Comparison of ENCODE assay signal across 1 cellular context in genomic region chr5:35317586-35317985, GRCh38.
TF ChIP-seq lines count a peak whose summit lies in the region.

No MANE protein-coding gene starts in this region.

TF ChIP-seq in GM12878, 131 proteins besides CTCF, POLR2A, EP300 and RAD21:
- TF ChIP-seq ZNF687 (IDR thresholded peaks at IDR 0.05) (0 out of 2 replicates have a peak, but pooled peaks have one; percentile 33), SKIL (IDR thresholded peaks at IDR 0.05; ENCODE audit: low read depth, poor library complexity, severe bottlenecking) (no peak)
